Comparison of ENCODE assay signal across 12 cellular contexts in genomic region chr6:139903411-139904157, GRCh38.
A peak's percentile ranks its signal among the peaks of the same experiment; 100 is the strongest.
DNase-seq lines count a peak whose midpoint lies in the region; ATAC-seq and TF ChIP-seq lines count a peak whose summit lies in the region.
"Had no signal": no experiment of that assay in that cellular context is flagged by ENCODE, and none has a peak within 500 bp of the region (broad histone marks: within the 10 kb centered on the region; RNA-seq: fewer than 3 reads in every experiment).

No MANE protein-coding gene starts in this region.

- peaks cover 12% of the 10 kb centered on the region for H3K4me1 ChIP-seq in mucosa of descending colon (ENCODE audit: low read depth)
- H3K4me1 ChIP-seq in left ventricle myocardium inferior: peaks cover 12% of the 10 kb centered on the region

- H3K4me3 ChIP-seq in mucosa of descending colon (no peak overlapping the region), left ventricle myocardium inferior (no peak overlapping the region)
- H3K4me3 ChIP-seq: cardiac muscle cell had no signal

- H3K9me3 ChIP-seq in mucosa of descending colon: no peaks in the 10 kb centered on the region
- H3K9me3 ChIP-seq in left ventricle myocardium inferior (replicated peaks): no peaks in the 10 kb centered on the region

- no peak for TF ChIP-seq CTCF in mucosa of descending colon (IDR thresholded peaks at IDR 0.05)
- TF ChIP-seq CTCF in left ventricle myocardium inferior (IDR thresholded peaks at IDR 0.05; ENCODE audit: borderline replicate concordance): no peak

- H3K27me3 ChIP-seq in left ventricle myocardium inferior (ENCODE audit: low read depth): no peaks in the 10 kb centered on the region
- H3K27me3 ChIP-seq: cardiac muscle cell had no signal

- peak; percentile 95 for ATAC-seq in GM18858 (IDR thresholded peaks at IDR 0.05; ENCODE audit: unreplicated experiment)
- ATAC-seq in GM21825 (IDR thresholded peaks at IDR 0.05; ENCODE audit: unreplicated experiment): peak; percentile 97
- peak; percentile 96 for ATAC-seq in HG03571 (IDR thresholded peaks at IDR 0.05; ENCODE audit: unreplicated experiment)
- peak; percentile 98 for ATAC-seq in mucosa of descending colon
- ATAC-seq: activated CD4-positive, alpha-beta T cell treated with anti-CD3 and anti-CD28 coated beads for 36 hours had no signal

- H3K36me3 ChIP-seq in mucosa of descending colon (ENCODE audit: low read depth) (no peaks in the 10 kb centered on the region), left ventricle myocardium inferior (no peaks in the 10 kb centered on the region)
- H3K36me3 ChIP-seq: cardiac muscle cell had no signal

- intact Hi-C loops in mucosa of descending colon (cut with DNase I, micrococcal nuclease): no loop called here
- intact Hi-C loops in left ventricle myocardium inferior (cut with micrococcal nuclease): no loop called here

- no peak overlapping the region for H3K27ac ChIP-seq in left ventricle myocardium inferior (replicated peaks)
- H3K27ac ChIP-seq: cardiac muscle cell had no signal

- peak in 1 of 3 donors; percentile 69 for DNase-seq in mucosa of descending colon
- DNase-seq in activated CD4-positive, alpha-beta T cell treated with anti-CD3 and anti-CD28 coated beads, Interleukin-2, amount 50 U/mL, for 48 hours: no peak
- no peak for DNase-seq in DMS53 (lab: John Stamatoyannopoulos, UW)
- DNase-seq in left ventricle myocardium inferior: no peak
- DNase-seq in cerebellar nuclear complex (lab: John Stamatoyannopoulos, UW): no peak
- DNase-seq: activated CD4-positive, alpha-beta T cell treated with anti-CD3 and anti-CD28 coated beads for 36 hours; kidney; NCI-H1694 had no signal
